In genomic region chr3:185335799-185336198, GRCh38 we compare ENCODE assay signal across 11 cellular contexts. TPM values are rescaled to one million over a fixed set of nuclear protein-coding genes. Genes with fewer than 3 reads are reported as not detected.
DNase-seq lines count a peak whose midpoint lies in the region; ATAC-seq, FAIRE-seq and TF ChIP-seq lines count a peak whose summit lies in the region.
"Had no signal": no experiment of that assay in that cellular context is flagged by ENCODE, and none has a peak within 500 bp of the region (broad histone marks: within the 10 kb centered on the region; RNA-seq: fewer than 3 reads in every experiment).

No MANE protein-coding gene starts in this region.

- intact Hi-C loops in left colon (cut with DNase I, micrococcal nuclease) = no loop called here

- ATAC-seq in left colon = peak; percentile 60

- no peak for TF ChIP-seq CTCF in GM20000 (IDR thresholded peaks at IDR 0.05; ENCODE audit: extremely low read depth, missing control alignments)

- FAIRE-seq in HTR-8/SVneo (lab: Jason Lieb, UNC) = peak; percentile 54

- peak; percentile 26 for DNase-seq in AG20443 (ENCODE audit: low spot score)
- peak; percentile 60 for DNase-seq in HTR-8/SVneo (ENCODE audit: insufficient read length, low spot score)
- DNase-seq in astrocyte of the hippocampus (ENCODE audit: low read depth, low spot score) = peak; percentile 62
- DNase-seq in left colon = no peak
- DNase-seq in midbrain (lab: John Stamatoyannopoulos, UW) = no peak
- no peak for DNase-seq in GM20000 (ENCODE audit: low spot score)
- no peak for DNase-seq in amygdala (lab: John Stamatoyannopoulos, UW)
- DNase-seq in superior temporal gyrus (ENCODE audit: extremely low spot score) = no peak
- DNase-seq: CD4-positive, alpha-beta T cell; NK-92 treated with Interleukin-12 subunit alpha and Interleukin-12 subunit beta, amount 100 ng/mL, for 24 hours; tibial artery had no signal

RNA-seq across cellular contexts. Expression of gene MAP3K13, which starts 27.1 kb away (rescaled TPM):
- 10 to 100 TPM; 47.0 to 51.0 TPM for total RNA-seq in left colon

Comparison
In these comparisons a context has a peak if more than half of its experiments do, and no peak if none do; other contexts are left out.
1. DNase-seq: peak in AG20443 (single experiment), HTR-8/SVneo (single experiment) and astrocyte of the hippocampus (single experiment); none in left colon (0 of 2), midbrain (single experiment), GM20000 (single experiment), amygdala (0 of 56) and superior temporal gyrus (single experiment).